ENCODE assay signal across 31 cellular contexts in the genomic region with DNA sequence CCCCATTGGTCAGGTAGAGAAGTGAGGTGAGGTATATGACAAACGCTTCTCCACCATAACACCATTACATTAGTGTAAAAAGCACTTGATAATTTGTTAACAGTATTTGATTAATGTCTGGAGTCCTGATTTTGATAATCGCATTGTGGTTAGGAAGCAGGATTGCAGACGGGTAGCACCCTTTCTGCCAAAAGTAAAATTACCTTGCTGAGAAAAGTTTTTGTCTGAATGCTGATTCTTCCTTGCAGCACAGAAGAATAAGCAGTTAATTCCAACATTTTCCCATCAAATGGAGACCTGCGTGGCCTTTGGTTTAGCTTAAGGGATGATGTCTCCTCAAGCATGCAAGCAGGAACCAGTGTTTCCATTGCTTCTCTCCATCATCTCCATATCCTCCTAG.
"Had no signal": no experiment of that assay in that cellular context is flagged by ENCODE, and none has a peak within 500 bp of the region (broad histone marks: within the 10 kb centered on the region; RNA-seq: fewer than 3 reads in every experiment).

No MANE protein-coding gene starts in this region.

- H3K27me3 ChIP-seq: colonic mucosa, esophagus squamous epithelium, heart right ventricle, ovary, suprapubic skin, transverse colon, upper lobe of right lung, vagina had no signal

- H3K4me1 ChIP-seq: colonic mucosa, esophagus squamous epithelium, heart right ventricle, left ventricle myocardium inferior, lower lobe of right lung, psoas muscle, suprapubic skin, transverse colon, upper lobe of right lung, vagina had no signal

- ATAC-seq: heart right ventricle; left colon; lower lobe of right lung; naive thymus-derived CD8-positive, alpha-beta T cell; psoas muscle; right cardiac atrium; stimulated activated naive CD8-positive, alpha-beta T cell treated with anti-CD3 and anti-CD28 coated beads, Interleukin-15, amount 100 ng/mL, for 72 hours; upper lobe of right lung had no signal

- H3K27ac ChIP-seq: colonic mucosa, esophagus squamous epithelium, heart right ventricle, left ventricle myocardium inferior, lower lobe of right lung, ovary, psoas muscle, suprapubic skin, transverse colon, upper lobe of right lung, vagina had no signal

- DNase-seq: colonic mucosa; effector CD8-positive, alpha-beta T cell; esophagus squamous epithelium; foreskin melanocyte; glutamatergic neuron; heart right ventricle; hippocampal formation; immature natural killer cell; islet precursor cell; kidney glomerular epithelial cell; left colon; left ventricle myocardium inferior; lower lobe of right lung; naive thymus-derived CD8-positive, alpha-beta T cell; nephron progenitor cell; nucleus accumbens; ovary; posterior cingulate gyrus; psoas muscle; right cardiac atrium; small intestine; stimulated activated CD4-positive, alpha-beta T cell treated with anti-CD3 and anti-CD28 coated beads, Interleukin-15, amount 100 ng/mL, for 24 hours; stimulated activated CD4-positive, alpha-beta T cell treated with anti-CD3 and anti-CD28 coated beads, Interleukin-2, amount 100 ng/mL, for 48 hours; stimulated activated CD8-positive, alpha-beta memory T cell treated with anti-CD3 and anti-CD28 coated beads, Interleukin-4, amount 100 ng/mL, for 48 hours; stimulated activated naive CD4-positive, alpha-beta T cell; stimulated activated naive CD8-positive, alpha-beta T cell treated with anti-CD3 and anti-CD28 coated beads, Interleukin-15, amount 100 ng/mL, for 72 hours; transverse colon; upper lobe of right lung had no signal

- H3K9me3 ChIP-seq: colonic mucosa, ovary, vagina had no signal

- H3K4me3 ChIP-seq: colonic mucosa, esophagus squamous epithelium, heart right ventricle, left ventricle myocardium inferior, lower lobe of right lung, ovary, psoas muscle, suprapubic skin, transverse colon, upper lobe of right lung, vagina had no signal

- FAIRE-seq: endothelial cell of umbilical vein, small intestine had no signal

- H3K36me3 ChIP-seq: colonic mucosa, esophagus squamous epithelium, heart right ventricle, left ventricle myocardium inferior, lower lobe of right lung, ovary, suprapubic skin, transverse colon, upper lobe of right lung, vagina had no signal
